In genomic region chr18:30683836-30684235, GRCh38 we compare ENCODE assay signal across 9 cellular contexts.
"Had no signal": no experiment of that assay in that cellular context is flagged by ENCODE, and none has a peak within 500 bp of the region (broad histone marks: within the 10 kb centered on the region; RNA-seq: fewer than 3 reads in every experiment).

No MANE protein-coding gene starts in this region.

- H3K4me2 ChIP-seq: GM23338 had no signal

- DNase-seq: H9, HFFc6, IMR-90, KBM-7 had no signal

- ATAC-seq: GM23338, HCT116 had no signal

- FAIRE-seq: H1, H54, HTR-8/SVneo had no signal

- H3K4me3 ChIP-seq: GM23338 had no signal
